In genomic region chr19:49997709-49998108, GRCh38 we compare ENCODE assay signal across 8 cellular contexts. TPM values are rescaled to one million over a fixed set of nuclear protein-coding genes. Genes with fewer than 3 reads are reported as not detected.
DNase-seq lines count a peak whose midpoint lies in the region; ATAC-seq and TF ChIP-seq lines count a peak whose summit lies in the region.

No MANE protein-coding gene starts in this region.

- intact Hi-C loops in natural killer cell (cut with micrococcal nuclease): no loop called here
- intact Hi-C loops in body of pancreas (cut with DNase I): no loop called here

- no peaks in the 10 kb centered on the region for H3K9me3 Mint-ChIP-seq in natural killer cell
- H3K9me3 Mint-ChIP-seq in natural killer cell treated with Interleukin-12 subunit alpha and Interleukin-12 subunit beta and Interleukin-15 and Interleukin-18, amount 100 ng/mL, for 72 hours: no peaks in the 10 kb centered on the region

- H3K4me3 Mint-ChIP-seq in natural killer cell: no peak overlapping the region
- H3K4me3 Mint-ChIP-seq in natural killer cell treated with Interleukin-12 subunit alpha and Interleukin-12 subunit beta and Interleukin-15 and Interleukin-18, amount 100 ng/mL, for 72 hours: no peak overlapping the region

- no peak overlapping the region for H3K4me2 ChIP-seq in osteoblast (ENCODE audit: insufficient read depth, low read length)
- no peak overlapping the region for H3K4me2 ChIP-seq in hepatocyte

- WGBS in body of pancreas, 2 donors: 75 to 84% methylated on average over 5 of the region's 5 CpGs
- 83% methylated on average over 5 of the region's 5 CpGs for WGBS in hepatocyte (ENCODE audit: low lambda C conversion rate, missing lambda C conversion rate)

- H3K27me3 ChIP-seq in body of pancreas (no peaks in the 10 kb centered on the region), osteoblast (ENCODE audit: insufficient read depth, low read length) (no peaks in the 10 kb centered on the region), hepatocyte (no peaks in the 10 kb centered on the region)

- H3K79me2 ChIP-seq in osteoblast (ENCODE audit: insufficient read depth, low read length) (no peaks in the 10 kb centered on the region), hepatocyte (no peaks in the 10 kb centered on the region)

- H3K36me3 Mint-ChIP-seq in natural killer cell: no peaks in the 10 kb centered on the region
- peaks cover 13% of the 10 kb centered on the region for H3K36me3 Mint-ChIP-seq in natural killer cell treated with Interleukin-12 subunit alpha and Interleukin-12 subunit beta and Interleukin-15 and Interleukin-18, amount 100 ng/mL, for 72 hours

- H3K9me3 ChIP-seq in body of pancreas: no peaks in the 10 kb centered on the region
- no peaks in the 10 kb centered on the region for H3K9me3 ChIP-seq in osteoblast (ENCODE audit: low read depth, low read length)
- no peaks in the 10 kb centered on the region for H3K9me3 ChIP-seq in hepatocyte (ENCODE audit: low read depth)

- H3K27ac Mint-ChIP-seq in natural killer cell: no peak overlapping the region
- H3K27ac Mint-ChIP-seq in natural killer cell treated with Interleukin-12 subunit alpha and Interleukin-12 subunit beta and Interleukin-15 and Interleukin-18, amount 100 ng/mL, for 72 hours: no peak overlapping the region

- no peak for TF ChIP-seq CTCF in natural killer cell (IDR thresholded peaks at IDR 0.05)
- TF ChIP-seq CTCF in body of pancreas (IDR thresholded peaks at IDR 0.05): no peak
- TF ChIP-seq CTCF in osteoblast (IDR thresholded peaks at IDR 0.05; ENCODE audit: extremely low read depth, low read depth, low read length): no peak
- TF ChIP-seq CTCF in hepatocyte (IDR thresholded peaks at IDR 0.05; ENCODE audit: poor library complexity): no peak

- no peak overlapping the region for H2AFZ ChIP-seq in osteoblast (ENCODE audit: low read length)
- H2AFZ ChIP-seq in hepatocyte: no peak overlapping the region

- no peaks in the 10 kb centered on the region for H3K27me3 Mint-ChIP-seq in natural killer cell (ENCODE audit: low read depth in 2 of 2)
- H3K27me3 Mint-ChIP-seq in natural killer cell treated with Interleukin-12 subunit alpha and Interleukin-12 subunit beta and Interleukin-15 and Interleukin-18, amount 100 ng/mL, for 72 hours: no peaks in the 10 kb centered on the region

- H3K4me3 ChIP-seq in body of pancreas (no peak overlapping the region), osteoblast (ENCODE audit: insufficient read depth, low read length) (no peak overlapping the region), hepatocyte (no peak overlapping the region)

- DNase-seq in natural killer cell (no peak), NCI-H2029 treated with DMSO at 0.1 percent for 48 hours (lab: John Stamatoyannopoulos, UW) (peak; percentile 14), body of pancreas (peak in 2 of 4 donors; percentile 24 to 28), osteoblast (ENCODE audit: insufficient read length, low spot score, missing footprints) (peak; percentile 71), hepatocyte (ENCODE audit: low spot score) (no peak), foreskin melanocyte (no peak)
- DNase-seq in natural killer cell treated with Interleukin-12 subunit alpha and Interleukin-12 subunit beta and Interleukin-15 and Interleukin-18, amount 100 ng/mL, for 72 hours (ENCODE audit: low spot score): no peak

- H3K4me1 ChIP-seq in body of pancreas: no peaks in the 10 kb centered on the region
- H3K4me1 ChIP-seq in osteoblast (ENCODE audit: insufficient read depth, low read length): no peaks in the 10 kb centered on the region
- no peaks in the 10 kb centered on the region for H3K4me1 ChIP-seq in hepatocyte (ENCODE audit: insufficient read depth)

- H3K36me3 ChIP-seq in body of pancreas (replicated peaks in 1 of 2; ENCODE audit: insufficient read depth in 1 of 2, low read depth in 2 of 2) (peaks cover 0 to 24% of the 10 kb centered on the region in 2 donors), osteoblast (ENCODE audit: insufficient read depth, low read length) (peaks cover 56% of the 10 kb centered on the region), hepatocyte (replicated peaks; ENCODE audit: insufficient read depth, low read depth) (no peaks in the 10 kb centered on the region)

- H3K27ac ChIP-seq in body of pancreas (no peak overlapping the region), osteoblast (ENCODE audit: low read depth, low read length) (no peak overlapping the region), hepatocyte (no peak overlapping the region)

- no peak for TF ChIP-seq POLR2A in body of pancreas (IDR thresholded peaks at IDR 0.05)

- H4K20me1 ChIP-seq in osteoblast (ENCODE audit: insufficient read depth, low read length): peaks cover 38% of the 10 kb centered on the region
- H4K20me1 ChIP-seq in hepatocyte (ENCODE audit: insufficient read depth, poor library complexity, severe bottlenecking): no peaks in the 10 kb centered on the region

- no peaks in the 10 kb centered on the region for H3K9me2 ChIP-seq in hepatocyte (replicated peaks; ENCODE audit: insufficient read depth)

- H3K4me1 Mint-ChIP-seq in natural killer cell: peaks cover 24 to 29% of the 10 kb centered on the region in 2 donors
- H3K4me1 Mint-ChIP-seq in natural killer cell treated with Interleukin-12 subunit alpha and Interleukin-12 subunit beta and Interleukin-15 and Interleukin-18, amount 100 ng/mL, for 72 hours (ENCODE audit: low read depth in 2 of 2): peaks cover 17% of the 10 kb centered on the region in 2 donors

- ATAC-seq in natural killer cell (peak in 2 of 3 donors; percentile 61 to 67), body of pancreas (peak; percentile 52), HG03378 (IDR thresholded peaks at IDR 0.05; ENCODE audit: unreplicated experiment) (no peak)
- no peak for ATAC-seq in natural killer cell treated with Interleukin-12 subunit alpha and Interleukin-12 subunit beta and Interleukin-15 and Interleukin-18, amount 100 ng/mL, for 72 hours

RNA-seq across cellular contexts. Expression of gene VRK3, which starts 27.5 kb away (rescaled TPM):
- total RNA-seq in natural killer cell (100 to 1,000 TPM in 1 of 3 donors, 10 to 100 TPM in 2; 82.7 to 105 (median 93.7) TPM), body of pancreas (10 to 100 TPM; 32.7 to 33.3 TPM), osteoblast (24.2 and 30.6 TPM in 2 replicates), hepatocyte (36.7 and 39.7 TPM in 2 replicates)
- 10 to 100 TPM; 52.1 to 70.9 TPM for total RNA-seq in natural killer cell treated with Interleukin-12 subunit alpha and Interleukin-12 subunit beta and Interleukin-15 and Interleukin-18, amount 100 ng/mL, for 72 hours
- 41.8 and 42.3 TPM in 2 replicates for polyA plus RNA-seq in hepatocyte

RNA-seq across cellular contexts. Expression of gene ZNF473, which starts 28.1 kb away (rescaled TPM):
- total RNA-seq in natural killer cell (10 to 100 TPM in 2 of 3 donors, 1 to 10 TPM in 1; 7.9 to 16.2 (median 12.9) TPM), body of pancreas (1 to 10 TPM; 4.9 to 5.4 TPM), osteoblast (8.3 and 8.8 TPM in 2 replicates), hepatocyte (5.3 and 8.0 TPM in 2 replicates)
- total RNA-seq in natural killer cell treated with Interleukin-12 subunit alpha and Interleukin-12 subunit beta and Interleukin-15 and Interleukin-18, amount 100 ng/mL, for 72 hours: 10 to 100 TPM in 1 of 2 donors, 1 to 10 TPM in 1; 6.2 to 10.3 TPM
- 2.5 and 4.4 TPM in 2 replicates for polyA plus RNA-seq in hepatocyte

RNA-seq across cellular contexts. Expression of gene SIGLEC11, which starts 36.7 kb away (rescaled TPM):
- under 1 TPM in 2 of 3 donors, not detected in 1; 0.40 to 0.75 TPM for total RNA-seq in natural killer cell
- not detected for total RNA-seq in natural killer cell treated with Interleukin-12 subunit alpha and Interleukin-12 subunit beta and Interleukin-15 and Interleukin-18, amount 100 ng/mL, for 72 hours
- total RNA-seq in body of pancreas: 10 to 100 TPM in 1 of 2 donors, 1 to 10 TPM in 1; 1.3 to 12.5 TPM
- under 0.01 TPM in 1 of 2 replicates, not detected in the other for total RNA-seq in osteoblast
- total RNA-seq in hepatocyte: 15.8 and 21.2 TPM in 2 replicates
- 3.9 and 6.0 TPM in 2 replicates for polyA plus RNA-seq in hepatocyte

Comparison
In these comparisons a context has a peak if more than half of its experiments do, and no peak if none do; other contexts are left out.
1. ATAC-seq: peak in natural killer cell (2 of 3) and body of pancreas (single experiment); none in natural killer cell treated with Interleukin-12 subunit alpha and Interleukin-12 subunit beta and Interleukin-15 and Interleukin-18, amount 100 ng/mL, for 72 hours (0 of 2) and HG03378 (single experiment).
2. DNase-seq: peak in NCI-H2029 treated with DMSO at 0.1 percent for 48 hours (single experiment) and osteoblast (single experiment); none in natural killer cell (single experiment), natural killer cell treated with Interleukin-12 subunit alpha and Interleukin-12 subunit beta and Interleukin-15 and Interleukin-18, amount 100 ng/mL, for 72 hours (single experiment), hepatocyte (single experiment) and foreskin melanocyte (single experiment).